7 cellular contexts compared by ENCODE assay signal in genomic region chr3:113275876-113276580, GRCh38.
DNase-seq lines count a peak whose midpoint lies in the region; ATAC-seq and TF ChIP-seq lines count a peak whose summit lies in the region.

No MANE protein-coding gene starts in this region.

- H3K27me3 ChIP-seq in ascending aorta, result no peaks in the 10 kb centered on the region

- POLR2A ChIA-PET in HEK293T (lab: Yijun Ruan, JAX), result no interaction called here

- H3K4me1 ChIP-seq in ascending aorta, result peaks cover 0 to 14% of the 10 kb centered on the region in 2 donors

- DNase-seq in HEK293T (ENCODE audit: extremely low spot score) (peak; percentile 41), NCI-H146 treated with DMSO at 0.1 percent for 48 hours (lab: John Stamatoyannopoulos, UW; ENCODE audit: unreplicated experiment) (peak; percentile 95), ascending aorta (ENCODE audit: low spot score in 2 of 2) (peak in 1 of 2 donors; percentile 81), hepatic stellate cell (ENCODE audit: low spot score) (peak; percentile 79)
- DNase-seq in activated T-cell treated with anti-CD3 and anti-CD28 coated beads, Interleukin-2, amount 50 U/mL, for 1 hour, result no peak

- H3K27ac ChIP-seq in ascending aorta (peak overlapping the region; percentile 81 to 87), skin epidermis (peak overlapping the region; percentile 16 to 87 (median 73))

- no peaks in the 10 kb centered on the region for H3K9me3 ChIP-seq in ascending aorta

- TF ChIP-seq CTCF in ascending aorta (IDR thresholded peaks at IDR 0.05), result peak in 1 of 3 experiments; percentile 23

- ATAC-seq in GM18511 (IDR thresholded peaks at IDR 0.05; ENCODE audit: unreplicated experiment), result peak; percentile 78

- intact Hi-C loops in ascending aorta (cut with DNase I), result loop anchor here (5.0 kb wide), 1 partner anchor 64 kb away; the partner anchor contains the start of gene BOC

- peak overlapping the region; percentile 3 to 54 for H3K4me3 ChIP-seq in ascending aorta
- H3K4me3 ChIP-seq in skin epidermis, result peak overlapping the region in 1 of 7 experiments; percentile 1

- peaks cover 18 to 19% of the 10 kb centered on the region in 2 donors for H3K36me3 ChIP-seq in ascending aorta

- CTCF ChIA-PET in HEK293T (lab: Yijun Ruan, JAX), result interaction anchor here (1.1 kb wide), 1 partner anchor 212 kb away, joined by 5 read pairs; no protein-coding TSS in a partner anchor

TF ChIP-seq in HEK293T, 16 proteins besides CTCF, POLR2A, EP300 and RAD21:
- TF ChIP-seq PKNOX1 (IDR thresholded peaks at IDR 0.05), result peak; percentile 82
- TF ChIP-seq FOXK2 (IDR thresholded peaks at IDR 0.05), result no peak
